16 cellular contexts compared by ENCODE assay signal in genomic region chr10:47245731-47246350, GRCh38. TPM values are rescaled to one million over a fixed set of nuclear protein-coding genes. Genes with fewer than 3 reads are reported as not detected.
DNase-seq lines count a peak whose midpoint lies in the region; ATAC-seq and TF ChIP-seq lines count a peak whose summit lies in the region.
"Had no signal": no experiment of that assay in that cellular context is flagged by ENCODE, and none has a peak within 500 bp of the region (broad histone marks: within the 10 kb centered on the region; RNA-seq: fewer than 3 reads in every experiment).

No MANE protein-coding gene starts in this region.

- no peak overlapping the region for H3K4me3 Mint-ChIP-seq in endodermal cell
- H3K4me3 Mint-ChIP-seq: CD4-positive, CD25-positive, alpha-beta regulatory T cell; HFFc6 had no signal

- TF ChIP-seq CTCF in left ventricle myocardium inferior (IDR thresholded peaks at IDR 0.05; ENCODE audit: borderline replicate concordance) (no peak), endodermal cell (conservative IDR thresholded peaks at IDR 0.05) (no peak), sigmoid colon (IDR thresholded peaks at IDR 0.05) (no peak)

- H3K9me3 ChIP-seq in left ventricle myocardium inferior (replicated peaks) = no peaks in the 10 kb centered on the region
- no peaks in the 10 kb centered on the region for H3K9me3 ChIP-seq in endodermal cell (ENCODE audit: control insufficient read depth, low read length)
- no peaks in the 10 kb centered on the region for H3K9me3 ChIP-seq in sigmoid colon
- H3K9me3 ChIP-seq: BLaER1 treated with 17β-estradiol and CSF1 and Interleukin-3, amounts not matched to agents 10 nM and 100 nM had no signal

- H3K4me1 ChIP-seq in left ventricle myocardium inferior (no peaks in the 10 kb centered on the region), endodermal cell (ENCODE audit: control insufficient read depth, insufficient read depth, low read length) (no peaks in the 10 kb centered on the region), sigmoid colon (no peaks in the 10 kb centered on the region)

- no peaks in the 10 kb centered on the region for H3K9me3 Mint-ChIP-seq in endodermal cell
- H3K9me3 Mint-ChIP-seq: CD4-positive, CD25-positive, alpha-beta regulatory T cell; HFFc6 had no signal

- H3K27me3 ChIP-seq in left ventricle myocardium inferior (ENCODE audit: low read depth) (peaks cover 60% of the 10 kb centered on the region), endodermal cell (ENCODE audit: control insufficient read depth, insufficient read depth, low read length, poor library complexity, severe bottlenecking) (peaks cover 12% of the 10 kb centered on the region), sigmoid colon (peaks cover 0 to 5% (median 0%) of the 10 kb centered on the region in 3 donors)

- peaks cover 22% of the 10 kb centered on the region for H3K27me3 Mint-ChIP-seq in endodermal cell (ENCODE audit: insufficient read depth)

- TF ChIP-seq POLR2A in sigmoid colon (IDR thresholded peaks at IDR 0.05) = no peak

- TF ChIP-seq EP300 in sigmoid colon (IDR thresholded peaks at IDR 0.05) = no peak

- intact Hi-C loops in cardiac septum (cut with DNase I) (no loop called here), left ventricle myocardium inferior (cut with micrococcal nuclease) (no loop called here), sigmoid colon (cut with DNase I) (no loop called here)

- H3K36me3 Mint-ChIP-seq in endodermal cell (ENCODE audit: low read depth) = no peaks in the 10 kb centered on the region
- H3K36me3 Mint-ChIP-seq: CD4-positive, CD25-positive, alpha-beta regulatory T cell had no signal

- no peak overlapping the region for H3K9ac ChIP-seq in endodermal cell (ENCODE audit: extremely low read depth, low read length, poor library complexity, severe bottlenecking)
- H3K9ac ChIP-seq: BLaER1 treated with 17β-estradiol and CSF1 and Interleukin-3, amounts not matched to agents 10 nM and 100 nM had no signal

- H3K4me1 Mint-ChIP-seq in endodermal cell = no peaks in the 10 kb centered on the region

- H3K36me3 ChIP-seq in left ventricle myocardium inferior (no peaks in the 10 kb centered on the region), endodermal cell (ENCODE audit: control insufficient read depth, insufficient read depth, low read length) (no peaks in the 10 kb centered on the region), sigmoid colon (no peaks in the 10 kb centered on the region)
- H3K36me3 ChIP-seq: BLaER1 treated with 17β-estradiol and CSF1 and Interleukin-3, amounts not matched to agents 10 nM and 100 nM had no signal

- ATAC-seq in HG03139 (IDR thresholded peaks at IDR 0.05; ENCODE audit: unreplicated experiment) = no peak

- peak; percentile 61 for DNase-seq in cardiac septum (ENCODE audit: low spot score)
- no peak for DNase-seq in left ventricle myocardium inferior
- peak; percentile 20 for DNase-seq in endodermal cell
- DNase-seq in sigmoid colon = peak; percentile 19
- DNase-seq in activated gamma-delta T cell (lab: John Stamatoyannopoulos, UW) = no peak
- DNase-seq in activated CD4-positive, CD25-positive, alpha-beta regulatory T cell treated with anti-CD3 and anti-CD28 coated beads, Interleukin-2, amount 50 U/mL, for 72 hours = no peak
- DNase-seq: ACHN; CD4-positive, CD25-positive, alpha-beta regulatory T cell; DMS53; HCEC 1CT; HFFc6; IMR-90 had no signal

- no peak overlapping the region for H3K27ac Mint-ChIP-seq in endodermal cell
- H3K27ac Mint-ChIP-seq: HFFc6 had no signal

- H3K4me3 ChIP-seq in left ventricle myocardium inferior = no peak overlapping the region
- H3K4me3 ChIP-seq in endodermal cell (ENCODE audit: low read length) = no peak overlapping the region
- no peak overlapping the region for H3K4me3 ChIP-seq in sigmoid colon
- H3K4me3 ChIP-seq: BLaER1 treated with 17β-estradiol and CSF1 and Interleukin-3, amounts not matched to agents 10 nM and 100 nM had no signal

- 92% methylated on average over 5 to 6 of the region's 6 CpGs for WGBS in endodermal cell (ENCODE audit: insufficient coverage in 1 of 2, insufficient read length in 1 of 2), 2 experiments
- 87 to 91% methylated on average over 6 of the region's 6 CpGs for WGBS in sigmoid colon, 2 donors

- H3K27ac ChIP-seq in left ventricle myocardium inferior (replicated peaks) = no peak overlapping the region
- H3K27ac ChIP-seq in endodermal cell (ENCODE audit: low read depth, low read length) = no peak overlapping the region
- H3K27ac ChIP-seq in sigmoid colon = no peak overlapping the region
- H3K27ac ChIP-seq: BLaER1 treated with 17β-estradiol and CSF1 and Interleukin-3, amounts not matched to agents 10 nM and 100 nM had no signal

RNA-seq across cellular contexts. Expression of gene GDF10, which starts 54.2 kb away (rescaled TPM):
- total RNA-seq in cardiac septum = 1.7 TPM
- 0.22 TPM for total RNA-seq in left ventricle myocardium inferior
- not detected for total RNA-seq in endodermal cell
- polyA plus RNA-seq in endodermal cell (2013, experiment 1 of 2) = 12.8 TPM
- 8.9 TPM for polyA plus RNA-seq in endodermal cell (2013, experiment 2 of 2)
- 10 to 100 TPM in 1 of 4 donors, 1 to 10 TPM in 3; 3.8 to 11.9 (median 4.9) TPM for total RNA-seq in sigmoid colon
- under 1 TPM in 1 of 3 donors, not detected in 2; 0.67 TPM for polyA plus RNA-seq in sigmoid colon
- total RNA-seq: A172; CD4-positive, CD25-positive, alpha-beta regulatory T cell; HFFc6; HT-29; IMR-90 had no signal
- polyA plus RNA-seq: CD4-positive, CD25-positive, alpha-beta regulatory T cell had no signal

Comparison
In these comparisons a context has a peak if more than half of its experiments do, and no peak if none do; other contexts are left out.
1. DNase-seq: peak in cardiac septum (single experiment), endodermal cell (single experiment) and sigmoid colon (single experiment); none in left ventricle myocardium inferior (single experiment), activated gamma-delta T cell (single experiment) and activated CD4-positive, CD25-positive, alpha-beta regulatory T cell treated with anti-CD3 and anti-CD28 coated beads, Interleukin-2, amount 50 U/mL, for 72 hours (single experiment).